18 cellular contexts compared by ENCODE assay signal in genomic region chr15:63038926-63039673, GRCh38. TPM values are rescaled to one million over a fixed set of nuclear protein-coding genes. Genes with fewer than 3 reads are reported as not detected.
DNase-seq lines count a peak whose midpoint lies in the region; ATAC-seq and TF ChIP-seq lines count a peak whose summit lies in the region.
"Had no signal": no experiment of that assay in that cellular context is flagged by ENCODE, and none has a peak within 500 bp of the region (broad histone marks: within the 10 kb centered on the region; RNA-seq: fewer than 3 reads in every experiment).

No MANE protein-coding gene starts in this region.

- H3K4me2 ChIP-seq in GM23248 (ENCODE audit: unreplicated experiment) = peak overlapping the region; percentile 27

- no peak overlapping the region for H3K4me3 ChIP-seq in GM23248
- H3K4me3 ChIP-seq in brain microvascular endothelial cell (ENCODE audit: low read depth, low read length) = no peak overlapping the region
- H3K4me3 ChIP-seq in thoracic aorta = no peak overlapping the region
- H3K4me3 ChIP-seq in testis = no peak overlapping the region

- H3K27me3 ChIP-seq in GM23248 (replicated peaks; ENCODE audit: insufficient read depth) = no peaks in the 10 kb centered on the region
- H3K27me3 ChIP-seq in brain microvascular endothelial cell (replicated peaks) = no peaks in the 10 kb centered on the region
- H3K27me3 ChIP-seq in thoracic aorta (replicated peaks; ENCODE audit: insufficient read depth) = no peaks in the 10 kb centered on the region
- no peaks in the 10 kb centered on the region for H3K27me3 ChIP-seq in testis

- H3K9ac ChIP-seq in GM23248 = no peak overlapping the region

- DNase-seq in GM23248 = peak; percentile 83
- peak; percentile 82 for DNase-seq in brain microvascular endothelial cell
- DNase-seq in iris pigment epithelial cell (ENCODE audit: low read depth) = peak; percentile 92
- DNase-seq in thoracic aorta (ENCODE audit: low spot score) = no peak
- DNase-seq in cortex of kidney (lab: John Stamatoyannopoulos, UW) = no peak
- DNase-seq in testis = no peak
- DNase-seq: aorta; CD4-positive, alpha-beta T cell; effector CD4-positive, alpha-beta T cell; Kasumi-1; NCI-H1436 treated with DMSO at 0.1 percent for 48 hours; NCI-H446; small intestine; stimulated activated naive B cell treated with anti-CD40 and anti-IgM and Interleukin-4, amounts not matched to agents 10 μg/mL and 1 μg/mL and 100 μg/mL, for 72 hours had no signal

- no peak overlapping the region for H2AFZ ChIP-seq in GM23248

- intact Hi-C loops in testis (cut with DNase I; ENCODE audit: low total_unique reads) = no loop called here

- ATAC-seq in thoracic aorta (ENCODE audit: insufficient number of reproducible peaks, low FRiP score, low read depth) (no peak), HG03460 (IDR thresholded peaks at IDR 0.05; ENCODE audit: unreplicated experiment) (no peak)
- ATAC-seq: activated T-helper 17 cell treated with anti-CD3 and anti-CD28 coated beads, Interleukin-2, amount 50 U/mL, for 72 hours; stimulated activated naive B cell treated with anti-CD40 and anti-IgM and Interleukin-4, amounts not matched to agents 10 μg/mL and 1 μg/mL and 100 μg/mL, for 72 hours had no signal

- TF ChIP-seq CTCF in brain microvascular endothelial cell (IDR thresholded peaks at IDR 0.05; ENCODE audit: low read depth, low read length, missing control alignments) = no peak
- no peak for TF ChIP-seq CTCF in thoracic aorta (IDR thresholded peaks at IDR 0.05)
- no peak for TF ChIP-seq CTCF in testis (IDR thresholded peaks at IDR 0.05)

- H3F3A ChIP-seq in GM23248 (ENCODE audit: insufficient read depth) = peaks cover 44% of the 10 kb centered on the region

- peak overlapping the region; percentile 42 for H3K27ac ChIP-seq in GM23248
- H3K27ac ChIP-seq in brain microvascular endothelial cell = peak overlapping the region; percentile 33
- peak overlapping the region; percentile 4 to 20 for H3K27ac ChIP-seq in thoracic aorta
- no peak overlapping the region for H3K27ac ChIP-seq in testis
- H3K27ac ChIP-seq: HL-60, neutrophil had no signal

- no peaks in the 10 kb centered on the region for H3K9me2 ChIP-seq in GM23248 (ENCODE audit: insufficient read depth)

- TF ChIP-seq POLR2A in testis (IDR thresholded peaks at IDR 0.05) = no peak

- H3K36me3 ChIP-seq in GM23248 (ENCODE audit: low read depth) (peaks cover 4% of the 10 kb centered on the region), brain microvascular endothelial cell (replicated peaks) (peaks cover 10% of the 10 kb centered on the region), thoracic aorta (peaks cover 4% of the 10 kb centered on the region), testis (ENCODE audit: low read depth, missing control alignments) (no peaks in the 10 kb centered on the region)
- H3K36me3 ChIP-seq: neutrophil had no signal

- peaks cover 15% of the 10 kb centered on the region for H3K79me2 ChIP-seq in GM23248 (ENCODE audit: insufficient read depth)

- peaks cover 14% of the 10 kb centered on the region for H3K4me1 ChIP-seq in GM23248 (ENCODE audit: insufficient read depth)
- H3K4me1 ChIP-seq in thoracic aorta (ENCODE audit: control insufficient read depth in 1 of 2, low read depth in 2 of 2) = peaks cover 7 to 12% of the 10 kb centered on the region in 2 donors
- H3K4me1 ChIP-seq in testis = no peaks in the 10 kb centered on the region

- H3K9me3 ChIP-seq in GM23248 (ENCODE audit: low read depth) (no peaks in the 10 kb centered on the region), thoracic aorta (no peaks in the 10 kb centered on the region), testis (no peaks in the 10 kb centered on the region)
- H3K9me3 ChIP-seq: neutrophil had no signal

- 73 to 78% methylated on average over 5 of the region's 5 CpGs for WGBS in GM23248 (ENCODE audit: low coverage in 1 of 2, low lambda C conversion rate in 2 of 2, missing lambda C conversion rate in 2 of 2), 2 experiments
- 93 to 94% methylated on average over 5 of the region's 5 CpGs for whole genome bisulfite sequencing in testis, 2 donors

- in situ Hi-C loops in GM23248 (cut with MboI) (no loop called here), brain microvascular endothelial cell (cut with HindIII; ENCODE audit: low pct_ligation_motif_present, low sequenced_read_pairs) (no loop called here)

- H4K20me1 ChIP-seq in GM23248 (ENCODE audit: insufficient read depth) = no peaks in the 10 kb centered on the region

RNA-seq across cellular contexts. Expression of gene TPM1, which starts 3.4 kb away (rescaled TPM):
- 1,935 and 2,012 TPM in 2 replicates for total RNA-seq in GM23248 (2014; rRNA removed; shearing (Covaris generic))
- 3,029 and 3,072 TPM in 2 replicates for polyA plus RNA-seq in GM23248 (2016; fragmentation: Nextera tagmentation; extraction: Ambion mirVana)
- total RNA-seq in thoracic aorta = 1,000 to 10,000 TPM in 1 of 2 donors, 100 to 1,000 TPM in 1; 927 to 1,440 TPM
- 100 to 1,000 TPM; 126 TPM for total RNA-seq in testis
- 135 TPM for polyA plus RNA-seq in testis (ENCODE audit: insufficient read depth, low read depth, low replicate concordance)

Comparison
In these comparisons a context has a peak if more than half of its experiments do, and no peak if none do; other contexts are left out.
1. DNase-seq: peak in GM23248 (single experiment), brain microvascular endothelial cell (single experiment) and iris pigment epithelial cell (single experiment); none in thoracic aorta (single experiment), cortex of kidney (single experiment) and testis (single experiment).
2. H3K27ac ChIP-seq: peak in GM23248 (single experiment), brain microvascular endothelial cell (single experiment) and thoracic aorta (2 of 2); none in testis (0 of 2).
3. RNA of gene TPM1, which starts 3.4 kb away (total RNA-seq): 1,935 to 2,012 TPM in GM23248 and 927 to 1,440 TPM in thoracic aorta; 126 TPM in testis; every median in the first group is over 4 times any median in the second.